In genomic region chr6:118551063-118551672, GRCh38 we compare ENCODE assay signal across 8 cellular contexts. TPM values are rescaled to one million over a fixed set of nuclear protein-coding genes. Genes with fewer than 3 reads are reported as not detected.
DNase-seq lines count a peak whose midpoint lies in the region; ATAC-seq, FAIRE-seq and TF ChIP-seq lines count a peak whose summit lies in the region.

No MANE protein-coding gene starts in this region.

- no peak overlapping the region for H2BK12ac ChIP-seq in H1 (ENCODE audit: low read depth, low read length)

- no peak overlapping the region for H3K14ac ChIP-seq in H1 (ENCODE audit: insufficient read length)

- CTCF ChIA-PET in H1 (lab: Charles Lee; ENCODE audit: partially characterized antibody): interaction anchor here (0.6 to 1.8 kb wide), 7 partner anchors 9 to 268 kb away, joined by 3 to 12 read pairs (median 7); no protein-coding TSS in a partner anchor

- no peaks in the 10 kb centered on the region for H3K23me2 ChIP-seq in H1 (ENCODE audit: low read depth, low read length)

- no peak overlapping the region for H3K27ac ChIP-seq in H1 (ENCODE audit: low read depth, low read length)

- H2BK20ac ChIP-seq in H1 (ENCODE audit: low read length): no peak overlapping the region

- no peaks in the 10 kb centered on the region for H4K20me1 ChIP-seq in H1 (replicated peaks in 1 of 2; ENCODE audit: control insufficient read depth in 1 of 2, insufficient read depth in 2 of 2, low read length in 2 of 2)

- H4K8ac ChIP-seq in H1 (ENCODE audit: extremely low read depth, insufficient read depth, low read length): no peak overlapping the region

- no peaks in the 10 kb centered on the region for H3K36me3 ChIP-seq in H1 (ENCODE audit: control insufficient read depth in 2 of 4, insufficient read depth in 4 of 4, low read length in 3 of 4)
- no peaks in the 10 kb centered on the region for H3K36me3 ChIP-seq in mucosa of descending colon (ENCODE audit: low read depth)

- TF ChIP-seq POLR2A in H1 (IDR thresholded peaks at IDR 0.05; ENCODE audit: control extremely low read depth in 1 of 2, low read depth in 2 of 2, low read length in 2 of 2): no peak
- TF ChIP-seq POLR2A in lower leg skin (IDR thresholded peaks at IDR 0.05): no peak

- H3K4me1 ChIP-seq in H1 (replicated peaks in 1 of 4; ENCODE audit: control insufficient read depth in 3 of 4, insufficient read depth in 4 of 4, low read length in 3 of 4): no peaks in the 10 kb centered on the region; a peak in 1 of 7 replicates
- no peaks in the 10 kb centered on the region for H3K4me1 ChIP-seq in mucosa of descending colon (ENCODE audit: low read depth)

- H3K4me3 ChIP-seq in Jurkat, Clone E6-1 (ENCODE audit: low read length): no peak overlapping the region
- H3K4me3 ChIP-seq in H1 (ENCODE audit: extremely low read depth in 1 of 4, insufficient read depth in 2 of 4, low read depth in 3 of 4, low read length in 4 of 4) (no peak overlapping the region), mucosa of descending colon (no peak overlapping the region), lower leg skin (ENCODE audit: low read depth, poor library complexity, severe bottlenecking) (no peak overlapping the region)

- no peak overlapping the region for H2AK5ac ChIP-seq in H1 (ENCODE audit: low read depth, low read length)

- peak; percentile 80 for TF ChIP-seq RAD21 in H1 (IDR thresholded peaks at IDR 0.05 in 1 of 2, conservative IDR thresholded peaks at IDR 0.05 in 1 of 2; ENCODE audit: low read depth in 2 of 2, low read length in 2 of 2)

- H2BK15ac ChIP-seq in H1 (ENCODE audit: low read length): no peak overlapping the region

- no peak overlapping the region for H2BK120ac ChIP-seq in H1 (replicated peaks; ENCODE audit: low read depth, low read length)

- no peaks in the 10 kb centered on the region for H3K79me1 ChIP-seq in H1 (ENCODE audit: low read depth, low read length)

- H3K18ac ChIP-seq in H1 (ENCODE audit: extremely low read depth, low read length): no peak overlapping the region

- 44 to 100% methylated on average over 1 to 2 of the region's 2 CpGs for WGBS in H1 (ENCODE audit: extremely low coverage in 1 of 2, insufficient coverage in 1 of 2, insufficient read length in 1 of 2, insufficient replicate concordance in 2 of 2, low coverage in 1 of 2, low lambda C conversion rate in 2 of 2, missing lambda C conversion rate in 1 of 2), 2 experiments
- WGBS in lower leg skin, 2 donors: 18 to 34% methylated on average over 2 of the region's 2 CpGs

- FAIRE-seq in H1 (lab: Jason Lieb, UNC): peak; percentile 52

- no peak overlapping the region for H2BK5ac ChIP-seq in H1 (ENCODE audit: low read depth, low read length)

- no peak overlapping the region for H4K5ac ChIP-seq in H1 (ENCODE audit: insufficient read length, low read depth, low read length)

- no peak overlapping the region for H3K9ac ChIP-seq in H1 (replicated peaks in 1 of 4; ENCODE audit: extremely low read depth in 1 of 4, low read depth in 3 of 4, low read length in 3 of 4)

- peak; percentile 55 to 57 for ATAC-seq in activated CD4-positive, CD25-positive, alpha-beta regulatory T cell treated with anti-CD3 and anti-CD28 coated beads, Interleukin-2, amount 50 U/mL, for 24 hours
- ATAC-seq in GM21717 (IDR thresholded peaks at IDR 0.05; ENCODE audit: unreplicated experiment) (peak; percentile 93), mucosa of descending colon (peak; percentile 54)

- no peaks in the 10 kb centered on the region for H3K9me3 ChIP-seq in H1 (ENCODE audit: insufficient read depth in 2 of 2, low read depth in 1 of 2, low read length in 1 of 2)
- no peaks in the 10 kb centered on the region for H3K9me3 ChIP-seq in mucosa of descending colon

- H3K79me2 ChIP-seq in H1 (ENCODE audit: control insufficient read depth in 1 of 2, insufficient read depth in 2 of 2, low read length in 2 of 2): peaks cover 0 to 7% of the 10 kb centered on the region in 2 experiments; a peak in 2 of 4 replicates

- H3K23ac ChIP-seq in H1 (ENCODE audit: insufficient read length): no peak overlapping the region

- no peak overlapping the region for H4K91ac ChIP-seq in H1 (replicated peaks; ENCODE audit: insufficient read length, low read length)

- H3K56ac ChIP-seq in H1 (replicated peaks; ENCODE audit: insufficient read length, low read depth, low read length): no peak overlapping the region

- POLR2A ChIA-PET in H1 (lab: Charles Lee; ENCODE audit: partially characterized antibody): no interaction called here

- DNase-seq in activated CD4-positive, CD25-positive, alpha-beta regulatory T cell (lab: John Stamatoyannopoulos, UW): no peak
- DNase-seq in Jurkat, Clone E6-1 (ENCODE audit: low read depth, low spot score): peak; percentile 54
- DNase-seq in RPMI8226: peak; percentile 22
- DNase-seq in H1 (ENCODE audit: low read depth in 1 of 2, low spot score in 2 of 2): no peak
- no peak for DNase-seq in mucosa of descending colon
- DNase-seq in lower leg skin (ENCODE audit: low spot score in 2 of 2): no peak

- intact Hi-C loops in mucosa of descending colon (cut with DNase I, micrococcal nuclease): no loop called here
- intact Hi-C loops in lower leg skin (cut with DNase I; ENCODE audit: low total_unique reads): no loop called here

- peak in 2 of 3 experiments; percentile 37 to 55; a peak in 2 of 4 replicates for TF ChIP-seq CTCF in H1 (IDR thresholded peaks at IDR 0.05; ENCODE audit: control extremely low read depth in 1 of 3, insufficient read depth in 1 of 3, low read depth in 1 of 3, low read length in 3 of 3)
- no peak for TF ChIP-seq CTCF in mucosa of descending colon (IDR thresholded peaks at IDR 0.05)
- no peak for TF ChIP-seq CTCF in lower leg skin (IDR thresholded peaks at IDR 0.05)

- H2AFZ ChIP-seq in H1 (ENCODE audit: low read length): no peak overlapping the region

- H3K27me3 ChIP-seq in H1 (replicated peaks in 1 of 4; ENCODE audit: control insufficient read depth in 3 of 4, extremely low read depth in 1 of 4, insufficient read depth in 3 of 4, low read length in 3 of 4): no peaks in the 10 kb centered on the region

- no peak overlapping the region for H3K4me2 ChIP-seq in H1 (ENCODE audit: insufficient read depth in 1 of 2, low read depth in 2 of 2, low read length in 2 of 2)

- no peak for TF ChIP-seq EP300 in H1 (IDR thresholded peaks at IDR 0.05; ENCODE audit: borderline replicate concordance in 1 of 2, low read depth in 2 of 2, low read length in 2 of 2)

- no peak overlapping the region for H3K4ac ChIP-seq in H1 (replicated peaks; ENCODE audit: insufficient read length, low read depth, low read length)

TF ChIP-seq in H1, 55 proteins besides CTCF, POLR2A, EP300 and RAD21 (continues in another document):
- no peak for TF ChIP-seq SIN3A (conservative IDR thresholded peaks at IDR 0.05 in 1 of 2, IDR thresholded peaks at IDR 0.05 in 1 of 2; ENCODE audit: low read depth in 1 of 2, low read length in 2 of 2)

RNA-seq across cellular contexts. Expression of gene PLN, which starts 3.1 kb away (rescaled TPM):
- polyA plus RNA-seq in Jurkat, Clone E6-1 (2012; ENCODE audit: insufficient read depth, insufficient read length): not detected
- total RNA-seq in H1 (2021; fragmentation: NEBNext Ultra II Directional; extraction: Animal tissue kit (Norgen Biotek cat#: 25700)): not detected in 2 replicates
- 0.03 TPM in 1 of 2 replicates, not detected in the other for polyA plus RNA-seq in H1 (2011; rRNA removed)
- polyA plus RNA-seq in H1 (2011; cell fraction: cytosol; rRNA removed): not detected
- not detected for polyA plus RNA-seq in H1 (2011; cell fraction: nucleus; rRNA removed)
- not detected in 4 replicates for polyA plus RNA-seq in H1 (2012, experiment 1 of 2)
- not detected for polyA plus RNA-seq in H1 (2012, experiment 2 of 2)
- polyA plus RNA-seq in H1 (2013, experiment 1 of 2): not detected
- polyA plus RNA-seq in H1 (2013, experiment 2 of 2): not detected
- polyA minus RNA-seq in H1 (2011; rRNA and poly(A)+ RNA removed): not detected in 2 replicates
- polyA minus RNA-seq in H1 (2011; cell fraction: cytosol; rRNA and poly(A)+ RNA removed): not detected
- 0.40 TPM for polyA minus RNA-seq in H1 (2011; cell fraction: nucleus; rRNA and poly(A)+ RNA removed)
- total RNA-seq in mucosa of descending colon: 100 to 1,000 TPM in 1 of 3 donors, 10 to 100 TPM in 1, 1 to 10 TPM in 1; 4.2 to 145 (median 19.5) TPM
- total RNA-seq in lower leg skin: 10 to 100 TPM in 1 of 4 donors, 1 to 10 TPM in 3; 1.8 to 10.5 (median 3.1) TPM

Comparison
In these comparisons a context has a peak if more than half of its experiments do, and no peak if none do; other contexts are left out.
1. DNase-seq: peak in Jurkat, Clone E6-1 (single experiment) and RPMI8226 (single experiment); none in activated CD4-positive, CD25-positive, alpha-beta regulatory T cell (0 of 4), H1 (0 of 2), mucosa of descending colon (0 of 3) and lower leg skin (0 of 2).
2. CTCF ChIP-seq: peak in H1 (2 of 3); none in mucosa of descending colon (single experiment) and lower leg skin (0 of 3).
3. Peak in every context shown above with its lines, with median percentiles within 50 percentile points of each other: ATAC-seq.